Comparison of ENCODE assay signal across 18 cellular contexts in the genomic region with DNA sequence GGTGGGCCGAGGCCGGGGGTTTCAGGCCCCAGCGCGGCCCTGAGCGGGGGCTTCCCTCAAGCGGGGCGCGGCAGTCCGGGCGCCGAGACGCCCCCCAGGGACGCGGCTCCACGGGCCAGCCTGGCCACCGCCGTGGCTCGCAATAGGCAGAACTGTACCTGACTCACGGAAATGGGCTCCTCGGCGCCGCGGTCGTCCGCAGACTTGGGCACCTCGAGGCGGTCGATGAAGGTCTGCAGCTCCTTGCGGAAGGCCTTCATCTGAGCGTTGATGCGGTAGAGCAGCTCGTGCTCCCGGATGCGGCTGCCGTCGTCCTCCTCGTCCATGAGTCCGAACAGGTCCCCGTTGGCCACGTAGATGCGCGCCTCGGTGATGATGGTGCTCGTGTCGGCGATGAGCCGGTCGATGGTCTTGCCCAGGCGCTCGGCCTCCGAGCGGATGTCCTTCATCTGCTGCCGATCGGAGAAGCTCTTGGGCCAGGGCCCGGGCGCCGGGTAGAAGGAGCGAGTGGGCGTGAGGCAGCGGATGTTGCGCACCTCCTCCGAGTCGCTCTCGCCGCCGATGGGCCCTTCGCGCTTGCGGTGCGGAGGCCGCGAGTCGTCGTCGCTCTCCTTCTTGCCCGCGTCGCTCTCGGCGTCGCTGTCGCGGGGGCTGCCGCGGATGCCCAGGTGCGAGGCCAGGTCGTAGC. TPM values are rescaled to one million over a fixed set of nuclear protein-coding genes. Genes with fewer than 3 reads are reported as not detected.
"Had no signal": no experiment of that assay in that cellular context is flagged by ENCODE, and none has a peak within 500 bp of the region (broad histone marks: within the 10 kb centered on the region; RNA-seq: fewer than 3 reads in every experiment).

No MANE protein-coding gene starts in this region.

- H3K9me3 ChIP-seq: thoracic aorta, upper lobe of left lung had no signal

- H3K36me3 ChIP-seq: cardiac muscle cell, thoracic aorta had no signal

- H3K27me3 ChIP-seq: cardiac muscle cell, upper lobe of left lung had no signal

- H3K4me1 Mint-ChIP-seq: nephron progenitor cell had no signal

- H3K9me3 Mint-ChIP-seq: activated T-cell treated with anti-CD3 and anti-CD28 coated beads, Interleukin-2, amount 50 U/mL, for 4 hours; nephron progenitor cell had no signal

- H3K27ac Mint-ChIP-seq: activated naive CD8-positive, alpha-beta T cell had no signal

- DNase-seq: activated CD4-positive, alpha-beta T cell treated with anti-CD3 and anti-CD28 coated beads for 1 hour; activated CD4-positive, alpha-beta T cell treated with anti-CD3 and anti-CD28 coated beads, Interleukin-2, amount 50 U/mL, for 48 hours; activated effector memory CD4-positive, alpha-beta T cell treated with Interleukin-2 at 50 U/mL for 16 hours; activated T-cell treated with anti-CD3 and anti-CD28 coated beads, Interleukin-2, amount 50 U/mL, for 4 hours; erythroblast; hypothalamus; islet precursor cell; midbrain; nephron progenitor cell; occipital lobe; stimulated activated CD4-positive, alpha-beta T cell treated with anti-CD3 and anti-CD28 coated beads, Interleukin-2, amount 100 ng/mL, for 24 hours; T-helper 2 cell had no signal

- H3K27ac ChIP-seq: cardiac muscle cell, thoracic aorta, upper lobe of left lung, VCaP had no signal

- ATAC-seq: activated T-cell treated with anti-CD3 and anti-CD28 coated beads, Interleukin-2, amount 50 U/mL, for 4 hours had no signal

- H3K27me3 Mint-ChIP-seq: activated naive CD8-positive, alpha-beta T cell had no signal

- H3K4me3 ChIP-seq: cardiac muscle cell, thoracic aorta, upper lobe of left lung had no signal

- H3K4me3 Mint-ChIP-seq: activated T-cell treated with anti-CD3 and anti-CD28 coated beads, Interleukin-2, amount 50 U/mL, for 4 hours; nephron progenitor cell had no signal

RNA-seq across cellular contexts. Expression of a gene that starts 16.1 kb away (rescaled TPM):
- total RNA-seq: lung microvascular endothelial cell had no signal
